Comparison of ENCODE assay signal across 2 cellular contexts in genomic region chr1:209708297-209708696, GRCh38.
TF ChIP-seq lines count a peak whose summit lies in the region.

No MANE protein-coding gene starts in this region.

TF ChIP-seq in liver, 16 proteins besides CTCF, POLR2A, EP300 and RAD21:
- TF ChIP-seq HNF4G (IDR thresholded peaks at IDR 0.05) (no peak), RXRA (IDR thresholded peaks at IDR 0.05) (no peak), FOXA1 (IDR thresholded peaks at IDR 0.05) (no peak), GABPA (IDR thresholded peaks at IDR 0.05 in 1 of 2, conservative IDR thresholded peaks at IDR 0.05 in 1 of 2) (no peak), REST (IDR thresholded peaks at IDR 0.05) (no peak), SP1 (IDR thresholded peaks at IDR 0.05) (no peak), ZBTB33 (IDR thresholded peaks at IDR 0.05) (no peak), MAX (IDR thresholded peaks at IDR 0.05) (no peak), TAF1 (conservative IDR thresholded peaks at IDR 0.05) (no peak), YY1 (IDR thresholded peaks at IDR 0.05) (no peak), HNF4A (conservative IDR thresholded peaks at IDR 0.05) (no peak), JUND (IDR thresholded peaks at IDR 0.05) (no peak), ATF3 (IDR thresholded peaks at IDR 0.05) (no peak), FOXA2 (IDR thresholded peaks at IDR 0.05) (no peak), NR2F2 (IDR thresholded peaks at IDR 0.05) (no peak), EGR1 (IDR thresholded peaks at IDR 0.05; ENCODE audit: low read depth in 2 of 2) (no peak)
TF ChIP-seq in liver: peak in this region for 0.

TF ChIP-seq in HepG2, 621 proteins besides CTCF, POLR2A, EP300 and RAD21:
- TF ChIP-seq HDAC1 (CRISPR knock-in tag; IDR thresholded peaks at IDR 0.05) (no peak), SRSF4 (IDR thresholded peaks at IDR 0.05; ENCODE audit: low read depth, low read length, poor library complexity, severe bottlenecking) (no peak), ARNTL (CRISPR knock-in tag; IDR thresholded peaks at IDR 0.05) (no peak), KDM6A (CRISPR knock-in tag; IDR thresholded peaks at IDR 0.05; ENCODE audit: low read depth) (no peak), ASH2L (IDR thresholded peaks at IDR 0.05; ENCODE audit: insufficient read length, low read depth, low read length) (no peak), E2F2 (CRISPR knock-in tag; IDR thresholded peaks at IDR 0.05; ENCODE audit: borderline replicate concordance) (no peak), SIN3A (IDR thresholded peaks at IDR 0.05; ENCODE audit: borderline replicate concordance, low read depth, low read length) (no peak), NR2C2 (CRISPR knock-in tag; IDR thresholded peaks at IDR 0.05; ENCODE audit: borderline replicate concordance) (no peak), CBFB (CRISPR knock-in tag; IDR thresholded peaks at IDR 0.05) (no peak), NFKBIZ (CRISPR knock-in tag; IDR thresholded peaks at IDR 0.05) (no peak), MXD4 (CRISPR knock-in tag; IDR thresholded peaks at IDR 0.05) (no peak), FUBP1 (CRISPR knock-in tag; IDR thresholded peaks at IDR 0.05; ENCODE audit: borderline replicate concordance) (no peak), ZNF737 (CRISPR knock-in tag; IDR thresholded peaks at IDR 0.05; ENCODE audit: borderline replicate concordance) (no peak), SP5 (CRISPR knock-in tag; IDR thresholded peaks at IDR 0.05; ENCODE audit: borderline replicate concordance, low read depth) (no peak), HDAC2 (CRISPR knock-in tag; IDR thresholded peaks at IDR 0.05) (no peak)
